In genomic region chr5:151447174-151448037, GRCh38 we compare ENCODE assay signal across 8 cellular contexts.
A peak's percentile ranks its signal among the peaks of the same experiment; 100 is the strongest.
DNase-seq lines count a peak whose midpoint lies in the region; ATAC-seq and TF ChIP-seq lines count a peak whose summit lies in the region.

Gene SLC36A1, plus strand, starts transcription at chr5:151447603. Its CDS starts 11,190 bp downstream, at chr5:151458793.

- H3K27me3 Mint-ChIP-seq in central memory CD8-positive, alpha-beta T cell, result peaks cover 35% of the 10 kb centered on the region

- H3K4me1 Mint-ChIP-seq in central memory CD8-positive, alpha-beta T cell, result peaks cover 28% of the 10 kb centered on the region

- H3K27ac Mint-ChIP-seq in central memory CD8-positive, alpha-beta T cell (ENCODE audit: low read depth), result peak within 1 kb of the TSS; percentile 95

- ATAC-seq in HG03175 (IDR thresholded peaks at IDR 0.05; ENCODE audit: unreplicated experiment), result peak; percentile 71
- peak; percentile 84 for ATAC-seq in central memory CD8-positive, alpha-beta T cell (replicated peaks; ENCODE audit: extremely low read depth, poor library complexity, severe bottlenecking)

- peak within 1 kb of the TSS; percentile 94 for H3K4me3 Mint-ChIP-seq in central memory CD8-positive, alpha-beta T cell

- peak; percentile 81 for TF ChIP-seq POLR2A in GM18951 (IDR thresholded peaks at IDR 0.05; ENCODE audit: extremely low read depth, insufficient read depth, insufficient read length)

- in situ Hi-C loops in GM18951 (cut with MboI; ENCODE audit: low sequenced_read_pairs, unreplicated experiment), result loop anchor here (10.0 kb wide), 1 partner anchor 207 kb away; no protein-coding TSS in a partner anchor

- no peaks in the 10 kb centered on the region for H3K9me3 Mint-ChIP-seq in central memory CD8-positive, alpha-beta T cell

- H3K36me3 Mint-ChIP-seq in central memory CD8-positive, alpha-beta T cell (ENCODE audit: insufficient read depth), result peaks cover 3% of the 10 kb centered on the region

- DNase-seq in AG20443 (ENCODE audit: low spot score), result peak; percentile 97
- DNase-seq in NCI-H2227 treated with DMSO at 0.1 percent for 48 hours (lab: John Stamatoyannopoulos, UW), result peak; percentile 87
- peak; percentile 77 to 95 (median 86) for DNase-seq in activated CD4-positive, CD25-positive, alpha-beta regulatory T cell (lab: John Stamatoyannopoulos, UW)
- DNase-seq in central memory CD8-positive, alpha-beta T cell (ENCODE audit: low spot score in 2 of 2), result peak; percentile 80 to 88
- DNase-seq in islet precursor cell, result peak; percentile 96
- DNase-seq in stimulated activated CD4-positive, alpha-beta T cell treated with anti-CD3 and anti-CD28 coated beads, Interleukin-12 subunit alpha, Interleukin-12 subunit beta, amount 100 ng/mL, for 48 hours (ENCODE audit: low read depth in 2 of 3, low spot score in 1 of 3), result peak; percentile 91 to 97 (median 95)

Comparison
In these comparisons a context has a peak if more than half of its experiments do, and no peak if none do; other contexts are left out.
1. Peak in every context shown above with its lines: DNase-seq and ATAC-seq.